10 cellular contexts compared by ENCODE assay signal in the genomic region with DNA sequence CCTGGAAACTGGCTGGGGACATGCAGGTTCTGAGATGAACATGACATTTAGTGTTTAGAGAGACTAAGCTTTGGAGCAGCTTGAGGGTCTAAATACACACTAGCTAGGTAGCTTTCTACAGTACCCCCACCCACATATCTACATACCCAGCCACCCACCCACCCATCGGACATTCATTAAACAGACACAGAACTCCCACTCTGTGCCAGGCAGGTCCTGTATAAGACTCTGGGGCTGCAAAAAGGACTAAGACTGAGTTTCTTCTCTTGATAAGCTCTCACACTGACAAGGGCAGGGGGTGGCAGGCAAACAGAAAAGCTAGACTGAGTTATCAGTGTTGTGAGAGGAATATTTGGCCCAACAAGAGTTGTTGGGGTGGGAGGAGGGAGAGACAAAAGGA. TPM values are rescaled to one million over a fixed set of nuclear protein-coding genes. Genes with fewer than 3 reads are reported as not detected.
DNase-seq lines count a peak whose midpoint lies in the region; ATAC-seq and TF ChIP-seq lines count a peak whose summit lies in the region.
"Had no signal": no experiment of that assay in that cellular context is flagged by ENCODE, and none has a peak within 500 bp of the region (broad histone marks: within the 10 kb centered on the region; RNA-seq: fewer than 3 reads in every experiment).

No MANE protein-coding gene starts in this region.

- H3K27ac Mint-ChIP-seq in endodermal cell (peak overlapping the region; percentile 87), nephron progenitor cell (peak overlapping the region; percentile 84)

- H3K4me1 ChIP-seq in BLaER1 = peaks cover 55% of the 10 kb centered on the region
- peaks cover 29% of the 10 kb centered on the region for H3K4me1 ChIP-seq in endodermal cell (ENCODE audit: control insufficient read depth, insufficient read depth, low read length)

- WGBS in endodermal cell (ENCODE audit: insufficient coverage in 1 of 2, insufficient read length in 1 of 2), 2 experiments = 93% methylated on average over 1 of the region's 1 CpG; no CpG with 5 or more reads in 1 of the 2 experiments

- H3K4me2 ChIP-seq in BLaER1 = peak overlapping the region; percentile 98

- POLR2A ChIA-PET in RWPE1 (lab: Yijun Ruan, JAX; ENCODE audit: low non-redundant PET) (no interaction called here), HEK293T (lab: Yijun Ruan, JAX) (interaction anchor here (1.0 to 5.5 kb wide), 3 partner anchors 8 to 61 kb away, joined by 3 to 42 read pairs (median 7); partner anchors contain the start of genes THRAP3 and TRAPPC3)

- H3K9me3 ChIP-seq in BLaER1 (no peaks in the 10 kb centered on the region), endodermal cell (ENCODE audit: control insufficient read depth, low read length) (no peaks in the 10 kb centered on the region)

- H3K4me3 ChIP-seq in BLaER1 (no peak overlapping the region), endodermal cell (ENCODE audit: low read length) (peak overlapping the region; percentile 34)

- peak overlapping the region; percentile 97 for H3K27ac ChIP-seq in BLaER1
- peak overlapping the region; percentile 96 for H3K27ac ChIP-seq in RWPE1
- no peak overlapping the region for H3K27ac ChIP-seq in endodermal cell (ENCODE audit: low read depth, low read length)

- H3K4me3 Mint-ChIP-seq in endodermal cell (no peak overlapping the region), nephron progenitor cell (peak overlapping the region; percentile 83)

- ATAC-seq in HG03460 (IDR thresholded peaks at IDR 0.05; ENCODE audit: unreplicated experiment) = no peak
- ATAC-seq: HCT116 had no signal

- intact Hi-C loops in head of caudate nucleus (cut with DNase I) = no loop called here

- H3K9me3 Mint-ChIP-seq in endodermal cell (no peaks in the 10 kb centered on the region), nephron progenitor cell (no peaks in the 10 kb centered on the region)

- peaks cover 63% of the 10 kb centered on the region for H3K4me1 Mint-ChIP-seq in endodermal cell
- H3K4me1 Mint-ChIP-seq in nephron progenitor cell = peaks cover 71% of the 10 kb centered on the region

- peaks cover 56% of the 10 kb centered on the region for H3K36me3 ChIP-seq in BLaER1
- H3K36me3 ChIP-seq in endodermal cell (ENCODE audit: control insufficient read depth, insufficient read depth, low read length) = peaks cover 50% of the 10 kb centered on the region

- H3K9ac ChIP-seq in BLaER1 = peak overlapping the region; percentile 99; the same call in 1 of the 2 replicates
- peak overlapping the region; percentile 6 for H3K9ac ChIP-seq in endodermal cell (ENCODE audit: extremely low read depth, low read length, poor library complexity, severe bottlenecking)

- H3K36me3 Mint-ChIP-seq in endodermal cell (ENCODE audit: low read depth) (peaks cover 35% of the 10 kb centered on the region), nephron progenitor cell (ENCODE audit: low read depth) (peaks cover 32% of the 10 kb centered on the region)

- H3K27me3 Mint-ChIP-seq in endodermal cell (ENCODE audit: insufficient read depth) (no peaks in the 10 kb centered on the region), nephron progenitor cell (ENCODE audit: low read depth, poor library complexity) (no peaks in the 10 kb centered on the region)

- TF ChIP-seq CTCF in RWPE1 (conservative IDR thresholded peaks at IDR 0.05; ENCODE audit: low read depth) (no peak), endodermal cell (conservative IDR thresholded peaks at IDR 0.05) (no peak), nephron progenitor cell (IDR thresholded peaks at IDR 0.05) (no peak)

- H4K20me1 ChIP-seq in BLaER1 = peaks cover 100% of the 10 kb centered on the region

- no peaks in the 10 kb centered on the region for H3K27me3 ChIP-seq in BLaER1
- H3K27me3 ChIP-seq in endodermal cell (ENCODE audit: control insufficient read depth, insufficient read depth, low read length, poor library complexity, severe bottlenecking) = no peaks in the 10 kb centered on the region

- DNase-seq in RWPE1 (ENCODE audit: low spot score) (no peak), endodermal cell (no peak), nephron progenitor cell (no peak), head of caudate nucleus (no peak), HEK293T (ENCODE audit: extremely low spot score) (no peak)
- DNase-seq in effector CD8-positive, alpha-beta T cell (lab: John Stamatoyannopoulos, UW) = no peak
- DNase-seq: COR-L47 had no signal

- CTCF ChIA-PET in RWPE1 (lab: Yijun Ruan, JAX) = interaction anchor here (0.7 to 1.9 kb wide), 2 partner anchors 25 to 1963 kb away, joined by 4 to 8 read pairs; no protein-coding TSS in a partner anchor
- CTCF ChIA-PET in HEK293T (lab: Yijun Ruan, JAX) = interaction anchor here (0.5 kb wide), 1 partner anchor 28 kb away, joined by 3 read pairs; no protein-coding TSS in a partner anchor

TF ChIP-seq in HEK293T, 16 proteins besides CTCF, POLR2A, EP300 and RAD21:
- TF ChIP-seq NFRKB (IDR thresholded peaks at IDR 0.05) (no peak), SUZ12 (IDR thresholded peaks at IDR 0.05) (no peak), LEF1 (IDR thresholded peaks at IDR 0.05; ENCODE audit: borderline replicate concordance) (no peak), ZNF384 (IDR thresholded peaks at IDR 0.05) (no peak), BHLHE40 (IDR thresholded peaks at IDR 0.05; ENCODE audit: borderline replicate concordance) (no peak), ARNT (IDR thresholded peaks at IDR 0.05) (no peak), FOXK2 (IDR thresholded peaks at IDR 0.05) (no peak), L3MBTL2 (conservative IDR thresholded peaks at IDR 0.05) (no peak), TARDBP (IDR thresholded peaks at IDR 0.05) (no peak), HDGF (IDR thresholded peaks at IDR 0.05; ENCODE audit: borderline replicate concordance) (no peak), SP1 (IDR thresholded peaks at IDR 0.05) (no peak), FOXM1 (IDR thresholded peaks at IDR 0.05; ENCODE audit: borderline replicate concordance) (no peak), ELF4 (IDR thresholded peaks at IDR 0.05) (no peak), CTBP1 (IDR thresholded peaks at IDR 0.05; ENCODE audit: borderline replicate concordance) (no peak)

RNA-seq across cellular contexts. Expression of gene MAP7D1, which starts 6.7 kb away (rescaled TPM):
- 100 to 1,000 TPM; 119 to 120 TPM for total RNA-seq in endodermal cell
- polyA plus RNA-seq in endodermal cell (2013, experiment 1 of 2) = 121 TPM
- 114 TPM for polyA plus RNA-seq in endodermal cell (2013, experiment 2 of 2)

RNA-seq across cellular contexts. Expression of gene TRAPPC3, which starts 13.4 kb away (rescaled TPM):
- 10 to 100 TPM; 61.5 to 79.9 TPM for total RNA-seq in endodermal cell
- polyA plus RNA-seq in endodermal cell (2013, experiment 1 of 2) = 69.1 TPM
- 71.4 TPM for polyA plus RNA-seq in endodermal cell (2013, experiment 2 of 2)

RNA-seq across cellular contexts. Expression of gene COL8A2, which starts 37.7 kb away (rescaled TPM):
- under 1 TPM; 0.18 to 0.40 TPM for total RNA-seq in endodermal cell
- polyA plus RNA-seq in endodermal cell (2013, experiment 1 of 2) = 1.7 TPM
- polyA plus RNA-seq in endodermal cell (2013, experiment 2 of 2) = 1.7 TPM
